In genomic region chr7:101179117-101179779, GRCh38 we compare ENCODE assay signal across 11 cellular contexts. TPM values are rescaled to one million over a fixed set of nuclear protein-coding genes. Genes with fewer than 3 reads are reported as not detected.
DNase-seq lines count a peak whose midpoint lies in the region; TF ChIP-seq lines count a peak whose summit lies in the region.
"Had no signal": no experiment of that assay in that cellular context is flagged by ENCODE, and none has a peak within 500 bp of the region (broad histone marks: within the 10 kb centered on the region; RNA-seq: fewer than 3 reads in every experiment).

No MANE protein-coding gene starts in this region.

- H3K4me3 ChIP-seq in coronary artery, result peak overlapping the region; percentile 22
- no peak overlapping the region for H3K4me3 ChIP-seq in osteoblast (ENCODE audit: insufficient read depth, low read length)

- peaks cover 66% of the 10 kb centered on the region for H3K27me3 ChIP-seq in osteoblast (ENCODE audit: insufficient read depth, low read length)

- H3K4me2 ChIP-seq in osteoblast (ENCODE audit: insufficient read depth, low read length), result no peak overlapping the region

- H2AFZ ChIP-seq in osteoblast (ENCODE audit: low read length), result no peak overlapping the region

- peak; percentile 16 for DNase-seq in NCI-H82 (lab: John Stamatoyannopoulos, UW)
- no peak for DNase-seq in NCI-H82 treated with DMSO at 0.1 percent for 48 hours (lab: John Stamatoyannopoulos, UW; ENCODE audit: unreplicated experiment)
- peak; percentile 37 for DNase-seq in NCI-H1105 (lab: John Stamatoyannopoulos, UW)
- no peak for DNase-seq in coronary artery (ENCODE audit: low spot score)
- DNase-seq in osteoblast (ENCODE audit: insufficient read length, low spot score, missing footprints), result peak; percentile 83
- no peak for DNase-seq in activated CD4-positive, CD25-positive, alpha-beta regulatory T cell treated with anti-CD3 and anti-CD28 coated beads, Interleukin-2, amount 50 U/mL, for 72 hours
- DNase-seq in cardiac septum (ENCODE audit: low spot score), result no peak
- DNase-seq in stimulated activated CD4-positive, alpha-beta T cell treated with anti-CD3 and anti-CD28 coated beads, Interleukin-2, amount 100 ng/mL, for 48 hours, result no peak
- DNase-seq: activated CD8-positive, alpha-beta T cell treated with anti-CD3 and anti-CD28 coated beads for 36 hours; anterior cingulate cortex; GOT3 had no signal

- no peaks in the 10 kb centered on the region for H3K9me3 ChIP-seq in osteoblast (ENCODE audit: low read depth, low read length)

- H4K20me1 ChIP-seq in osteoblast (ENCODE audit: insufficient read depth, low read length), result no peaks in the 10 kb centered on the region

- H3K4me1 ChIP-seq in osteoblast (ENCODE audit: insufficient read depth, low read length), result no peaks in the 10 kb centered on the region

- no peak overlapping the region for H3K27ac ChIP-seq in coronary artery
- no peak overlapping the region for H3K27ac ChIP-seq in osteoblast (ENCODE audit: low read depth, low read length)

- no peak for TF ChIP-seq CTCF in coronary artery (IDR thresholded peaks at IDR 0.05)
- no peak for TF ChIP-seq CTCF in osteoblast (IDR thresholded peaks at IDR 0.05; ENCODE audit: extremely low read depth, low read depth, low read length)

- intact Hi-C loops in cardiac septum (cut with DNase I), result no loop called here

- no peaks in the 10 kb centered on the region for H3K79me2 ChIP-seq in osteoblast (ENCODE audit: insufficient read depth, low read length)

- no peaks in the 10 kb centered on the region for H3K36me3 ChIP-seq in osteoblast (ENCODE audit: insufficient read depth, low read length)

RNA-seq across cellular contexts. Expression of gene NAT16, which starts 0.8 kb away (rescaled TPM):
- total RNA-seq in osteoblast (not detected in 2 replicates), cardiac septum (not detected)
- total RNA-seq: activated CD8-positive, alpha-beta T cell treated with anti-CD3 and anti-CD28 coated beads for 36 hours had no signal

RNA-seq across cellular contexts. Expression of gene VGF, which starts 13.9 kb away (rescaled TPM):
- total RNA-seq in osteoblast, result 0.36 TPM in 1 of 2 replicates, not detected in the other
- 0.08 TPM for total RNA-seq in cardiac septum
- total RNA-seq: activated CD8-positive, alpha-beta T cell treated with anti-CD3 and anti-CD28 coated beads for 36 hours had no signal

RNA-seq across cellular contexts. Expression of gene MOGAT3, which starts 21.6 kb away (rescaled TPM):
- total RNA-seq in osteoblast, result not detected in 2 replicates
- not detected for total RNA-seq in cardiac septum
- total RNA-seq: activated CD8-positive, alpha-beta T cell treated with anti-CD3 and anti-CD28 coated beads for 36 hours had no signal

RNA-seq across cellular contexts. Expression of gene AP1S1, which starts 25.0 kb away (rescaled TPM):
- total RNA-seq in osteoblast (101 and 102 TPM in 2 replicates), cardiac septum (12.1 TPM)

RNA-seq across cellular contexts. Expression of gene PLOD3, which starts 38.1 kb away (rescaled TPM):
- total RNA-seq in osteoblast, result 78.7 and 81.8 TPM in 2 replicates
- 43.9 TPM for total RNA-seq in cardiac septum

Comparison
In these comparisons a context has a peak if more than half of its experiments do, and no peak if none do; other contexts are left out.
1. DNase-seq: peak in NCI-H82 (single experiment), NCI-H1105 (single experiment) and osteoblast (single experiment); none in NCI-H82 treated with DMSO at 0.1 percent for 48 hours (single experiment), coronary artery (single experiment), activated CD4-positive, CD25-positive, alpha-beta regulatory T cell treated with anti-CD3 and anti-CD28 coated beads, Interleukin-2, amount 50 U/mL, for 72 hours (single experiment), cardiac septum (single experiment) and stimulated activated CD4-positive, alpha-beta T cell treated with anti-CD3 and anti-CD28 coated beads, Interleukin-2, amount 100 ng/mL, for 48 hours (0 of 2).